Comparison of ENCODE assay signal across 11 cellular contexts in the genomic region with DNA sequence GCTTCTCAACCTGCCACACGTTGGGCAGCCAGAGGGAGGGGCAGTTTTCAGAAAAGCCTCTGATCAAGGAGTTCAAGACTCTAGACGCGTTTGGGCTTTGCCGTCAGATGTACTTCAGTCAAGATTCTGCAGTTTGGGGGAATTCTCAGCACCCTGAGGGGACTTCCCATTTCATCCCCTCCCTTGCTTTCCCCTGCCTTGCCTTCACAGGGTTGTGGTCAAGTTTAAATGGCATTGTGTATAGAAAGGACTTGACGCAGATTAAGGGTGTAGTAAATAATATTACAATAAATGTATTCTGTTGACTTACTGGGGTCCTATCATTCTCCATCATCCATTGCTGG.
DNase-seq lines count a peak whose midpoint lies in the region; ATAC-seq, FAIRE-seq and TF ChIP-seq lines count a peak whose summit lies in the region.
"Had no signal": no experiment of that assay in that cellular context is flagged by ENCODE, and none has a peak within 500 bp of the region (broad histone marks: within the 10 kb centered on the region; RNA-seq: fewer than 3 reads in every experiment).

No MANE protein-coding gene starts in this region.

- H3K4ac ChIP-seq in mesendoderm (ENCODE audit: low read depth, low read length), result peak overlapping the region; percentile 79

- peak overlapping the region; percentile 54 for H3K18ac ChIP-seq in mesendoderm (ENCODE audit: low read length)

- H3K4me1 ChIP-seq in mesendoderm (ENCODE audit: control insufficient read depth, low read depth, low read length) (peaks cover 10% of the 10 kb centered on the region), right cardiac atrium (ENCODE audit: control insufficient read depth, insufficient read depth, low read length) (no peaks in the 10 kb centered on the region)

- H3K4me3 ChIP-seq in mesendoderm (ENCODE audit: low read length) (no peak overlapping the region), right cardiac atrium (ENCODE audit: low read length) (no peak overlapping the region)

- H3K36me3 Mint-ChIP-seq in activated CD8-positive, alpha-beta memory T cell treated with anti-CD3 and anti-CD28 coated beads, Interleukin-2, amount 10 ng/mL, durations not matched to agents 7 days and 5 days, result no peaks in the 10 kb centered on the region
- H3K36me3 Mint-ChIP-seq: CD14-positive monocyte had no signal

- H3K27ac Mint-ChIP-seq in activated CD8-positive, alpha-beta memory T cell treated with anti-CD3 and anti-CD28 coated beads, Interleukin-2, amount 10 ng/mL, durations not matched to agents 7 days and 5 days, result no peak overlapping the region
- H3K27ac Mint-ChIP-seq: CD14-positive monocyte; T-helper 2 cell treated with Interferon-gamma antibody and Interleukin-4, amounts not matched to agents 5 μg/mL and 100 μg/mL, for 36 hours had no signal

- no peak overlapping the region for H2BK15ac ChIP-seq in mesendoderm (replicated peaks; ENCODE audit: low read depth)

- no peaks in the 10 kb centered on the region for H3K4me1 Mint-ChIP-seq in activated CD8-positive, alpha-beta memory T cell treated with anti-CD3 and anti-CD28 coated beads, Interleukin-2, amount 10 ng/mL, durations not matched to agents 7 days and 5 days
- H3K4me1 Mint-ChIP-seq: CD14-positive monocyte had no signal

- WGBS in mesendoderm (ENCODE audit: extremely low coverage, insufficient coverage, low lambda C conversion rate), result no CpG with 5 or more reads among the region's 5 CpGs
- 25% methylated on average over 5 of the region's 5 CpGs for WGBS in right cardiac atrium

- H3K79me1 ChIP-seq in mesendoderm (ENCODE audit: low read length), result no peaks in the 10 kb centered on the region

- no peak for DNase-seq in GM12892 (ENCODE audit: insufficient read length)
- DNase-seq in mesendoderm, result no peak
- DNase-seq in stimulated activated CD4-positive, alpha-beta T cell treated with anti-CD3 and anti-CD28 coated beads, Interleukin-4, amount 100 ng/mL, for 24 hours, result no peak
- no peak for DNase-seq in activated CD8-positive, alpha-beta memory T cell treated with anti-CD3 and anti-CD28 coated beads, Interleukin-2, amount 10 ng/mL, durations not matched to agents 7 days and 5 days
- DNase-seq in activated CD4-positive, CD25-positive, alpha-beta regulatory T cell (lab: John Stamatoyannopoulos, UW), result no peak
- no peak for DNase-seq in right cardiac atrium
- DNase-seq: amniotic stem cell had no signal

- no peak overlapping the region for H3K23ac ChIP-seq in mesendoderm (ENCODE audit: low read length)

- no peaks in the 10 kb centered on the region for H3K79me2 ChIP-seq in mesendoderm (ENCODE audit: control insufficient read depth, insufficient read depth, low read length)

- peaks cover 15% of the 10 kb centered on the region for H3K27me3 Mint-ChIP-seq in activated CD8-positive, alpha-beta memory T cell treated with anti-CD3 and anti-CD28 coated beads, Interleukin-2, amount 10 ng/mL, durations not matched to agents 7 days and 5 days

- no peak overlapping the region for H3K9ac ChIP-seq in mesendoderm (ENCODE audit: low read length)

- H3K56ac ChIP-seq in mesendoderm (ENCODE audit: low read length), result peak overlapping the region; percentile 73

- CTCF ChIA-PET in activated CD8-positive, alpha-beta memory T cell treated with anti-CD3 and anti-CD28 coated beads, Interleukin-2, amount 10 ng/mL, durations not matched to agents 7 days and 5 days (lab: Charles Lee), result no interaction called here

- H3K4me2 ChIP-seq in mesendoderm (ENCODE audit: low read length), result no peak overlapping the region

- H3K27ac ChIP-seq in mesendoderm (ENCODE audit: low read depth, low read length), result peak overlapping the region; percentile 47
- no peak overlapping the region for H3K27ac ChIP-seq in right cardiac atrium (ENCODE audit: low read length)

- H3K27me3 ChIP-seq in mesendoderm (ENCODE audit: insufficient read depth, low read length, poor library complexity), result no peaks in the 10 kb centered on the region
- H3K27me3 ChIP-seq in right cardiac atrium (ENCODE audit: control insufficient read depth, insufficient read depth), result no peaks in the 10 kb centered on the region

- H3K4me3 Mint-ChIP-seq in activated CD8-positive, alpha-beta memory T cell treated with anti-CD3 and anti-CD28 coated beads, Interleukin-2, amount 10 ng/mL, durations not matched to agents 7 days and 5 days, result no peak overlapping the region
- H3K4me3 Mint-ChIP-seq: CD14-positive monocyte; T-helper 2 cell treated with Interferon-gamma antibody and Interleukin-4, amounts not matched to agents 5 μg/mL and 100 μg/mL, for 36 hours had no signal

- peaks cover 7% of the 10 kb centered on the region for H3K9me3 Mint-ChIP-seq in activated CD8-positive, alpha-beta memory T cell treated with anti-CD3 and anti-CD28 coated beads, Interleukin-2, amount 10 ng/mL, durations not matched to agents 7 days and 5 days (ENCODE audit: low read depth)

- H3K36me3 ChIP-seq in mesendoderm (ENCODE audit: control insufficient read depth, insufficient read depth, low read length), result no peaks in the 10 kb centered on the region

- no peak for TF ChIP-seq POLR2A in GM12892 (IDR thresholded peaks at IDR 0.05; ENCODE audit: low read depth, low read length)

- FAIRE-seq in GM12892 (lab: Jason Lieb, UNC), result peak; percentile 51

- H4K5ac ChIP-seq in mesendoderm (ENCODE audit: low read length), result no peak overlapping the region

- H2AK5ac ChIP-seq in mesendoderm (ENCODE audit: low read length), result no peak overlapping the region

- H2BK5ac ChIP-seq in mesendoderm (ENCODE audit: low read length), result peak overlapping the region; percentile 38

- peaks cover 2% of the 10 kb centered on the region for H3K9me3 ChIP-seq in right cardiac atrium (ENCODE audit: control insufficient read depth, low read length)

- intact Hi-C loops in right cardiac atrium (cut with DNase I), result no loop called here

- peak; percentile 69 for ATAC-seq in GM19395 (IDR thresholded peaks at IDR 0.05; ENCODE audit: unreplicated experiment)
- ATAC-seq in HG03432 (IDR thresholded peaks at IDR 0.05; ENCODE audit: unreplicated experiment), result peak; percentile 83
- ATAC-seq in activated CD8-positive, alpha-beta memory T cell treated with anti-CD3 and anti-CD28 coated beads, Interleukin-2, amount 10 ng/mL, durations not matched to agents 7 days and 5 days, result no peak
- ATAC-seq in right cardiac atrium, result no peak

- H4K8ac ChIP-seq in mesendoderm (ENCODE audit: low read depth, low read length), result no peak overlapping the region

- H2BK120ac ChIP-seq in mesendoderm (ENCODE audit: low read depth, low read length), result no peak overlapping the region

Comparison
In these comparisons a context has a peak if more than half of its experiments do, and no peak if none do; other contexts are left out.
1. ATAC-seq: peak in GM19395 (single experiment) and HG03432 (single experiment); none in activated CD8-positive, alpha-beta memory T cell treated with anti-CD3 and anti-CD28 coated beads, Interleukin-2, amount 10 ng/mL, durations not matched to agents 7 days and 5 days (single experiment) and right cardiac atrium (0 of 2).